ENCODE assay signal across 10 cellular contexts in genomic region chr22:48104786-48105185, GRCh38.
"Had no signal": no experiment of that assay in that cellular context is flagged by ENCODE, and none has a peak within 500 bp of the region (broad histone marks: within the 10 kb centered on the region; RNA-seq: fewer than 3 reads in every experiment).

No MANE protein-coding gene starts in this region.

- H3K9me3 ChIP-seq: ovary had no signal

- DNase-seq: activated CD4-positive, alpha-beta memory T cell treated with anti-CD3 and anti-CD28 coated beads for 36 hours; endodermal cell; foreskin melanocyte; left lung; ovary; spleen; stimulated activated naive B cell treated with anti-CD40 and anti-IgM and Interleukin-4, amounts not matched to agents 10 μg/mL and 1 μg/mL and 100 μg/mL, for 72 hours; tibial artery had no signal

- H3K4me1 ChIP-seq: left lung had no signal

- H3K36me3 ChIP-seq: cardiac muscle cell, left lung, ovary, spleen, tibial artery had no signal

- ATAC-seq: left lung; stimulated activated naive B cell treated with anti-CD40 and anti-IgM and Interleukin-4, amounts not matched to agents 10 μg/mL and 1 μg/mL and 100 μg/mL, for 72 hours had no signal

- H3K27ac ChIP-seq: cardiac muscle cell, epithelial cell of prostate, left lung, ovary, spleen, tibial artery had no signal

- H3K4me3 ChIP-seq: cardiac muscle cell, left lung, ovary, spleen, tibial artery had no signal

- H3K27me3 ChIP-seq: cardiac muscle cell, ovary had no signal
